Comparison of ENCODE assay signal across 1 cellular context in the genomic region with DNA sequence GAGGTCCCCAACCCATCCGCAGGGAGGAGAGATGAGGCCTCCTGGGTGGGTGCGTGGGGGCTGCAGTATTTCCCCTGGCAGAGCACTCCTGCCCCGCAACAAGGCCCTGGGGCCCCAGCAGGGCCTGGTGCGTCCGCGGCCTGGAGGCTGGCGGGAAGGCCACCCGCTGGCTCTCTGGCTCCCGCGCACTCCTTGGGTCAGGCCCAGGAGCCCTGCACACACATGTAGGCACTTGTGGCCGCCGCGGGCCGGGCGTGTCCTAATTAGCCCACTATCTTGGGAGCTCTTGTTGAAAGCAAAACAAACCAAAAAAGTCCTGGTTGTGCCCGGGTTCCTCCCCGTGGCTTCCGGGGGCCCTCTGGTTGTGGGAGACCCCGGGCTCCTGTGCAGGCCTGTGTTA.
TF ChIP-seq lines count a peak whose summit lies in the region.

No MANE protein-coding gene starts in this region.

TF ChIP-seq in HEK293, 187 proteins besides CTCF, POLR2A, EP300 and RAD21 (continued from another document):
- TF ChIP-seq KLF7 (tag by site-specific recombination; IDR thresholded peaks at IDR 0.05; ENCODE audit: borderline replicate concordance) (no peak), ZSCAN16 (tag by site-specific recombination; IDR thresholded peaks at IDR 0.05) (no peak), ZNF175 (tag by site-specific recombination; IDR thresholded peaks at IDR 0.05) (no peak), ZNF112 (tag by site-specific recombination; IDR thresholded peaks at IDR 0.05) (no peak), ZNF23 (tag by site-specific recombination; IDR thresholded peaks at IDR 0.05; ENCODE audit: borderline replicate concordance) (no peak), ZIC2 (tag by site-specific recombination; IDR thresholded peaks at IDR 0.05) (peak; percentile 88), ZNF292 (tag by site-specific recombination; IDR thresholded peaks at IDR 0.05; ENCODE audit: borderline replicate concordance, low read depth) (no peak), HOXD13 (CRISPR knock-in tag; IDR thresholded peaks at IDR 0.05; ENCODE audit: borderline replicate concordance) (no peak), ZNF658 (tag by site-specific recombination; IDR thresholded peaks at IDR 0.05) (no peak), ZNF423 (tag by site-specific recombination; IDR thresholded peaks at IDR 0.05) (0 out of 2 replicates have a peak, but pooled peaks have one; percentile 35), ZNF623 (tag by site-specific recombination; IDR thresholded peaks at IDR 0.05) (no peak), ZBTB17 (tag by site-specific recombination; IDR thresholded peaks at IDR 0.05) (no peak), GFI1B (tag by site-specific recombination; IDR thresholded peaks at IDR 0.05) (no peak), PRDM1 (tag by site-specific recombination; IDR thresholded peaks at IDR 0.05) (no peak), GLI4 (tag by site-specific recombination; IDR thresholded peaks at IDR 0.05) (no peak), BCL11B (tag by site-specific recombination; IDR thresholded peaks at IDR 0.05; ENCODE audit: low read depth) (no peak), ZNF404 (tag by site-specific recombination; IDR thresholded peaks at IDR 0.05) (no peak), ZNF140 (tag by site-specific recombination; IDR thresholded peaks at IDR 0.05) (no peak), OSR2 (tag by site-specific recombination; IDR thresholded peaks at IDR 0.05) (peak; percentile 79), ZSCAN30 (tag by site-specific recombination; IDR thresholded peaks at IDR 0.05) (no peak), ZNF202 (tag by site-specific recombination; IDR thresholded peaks at IDR 0.05; ENCODE audit: borderline replicate concordance) (no peak), ZNF544 (tag by site-specific recombination; IDR thresholded peaks at IDR 0.05) (no peak), YY2 (tag by site-specific recombination; IDR thresholded peaks at IDR 0.05) (no peak), ZNF521 (tag by site-specific recombination; IDR thresholded peaks at IDR 0.05) (no peak), KLF10 (tag by site-specific recombination; IDR thresholded peaks at IDR 0.05) (no peak), ZNF792 (tag by site-specific recombination; IDR thresholded peaks at IDR 0.05) (no peak), ZNF514 (tag by site-specific recombination; IDR thresholded peaks at IDR 0.05) (no peak)
- TF ChIP-seq, protein P1, sequence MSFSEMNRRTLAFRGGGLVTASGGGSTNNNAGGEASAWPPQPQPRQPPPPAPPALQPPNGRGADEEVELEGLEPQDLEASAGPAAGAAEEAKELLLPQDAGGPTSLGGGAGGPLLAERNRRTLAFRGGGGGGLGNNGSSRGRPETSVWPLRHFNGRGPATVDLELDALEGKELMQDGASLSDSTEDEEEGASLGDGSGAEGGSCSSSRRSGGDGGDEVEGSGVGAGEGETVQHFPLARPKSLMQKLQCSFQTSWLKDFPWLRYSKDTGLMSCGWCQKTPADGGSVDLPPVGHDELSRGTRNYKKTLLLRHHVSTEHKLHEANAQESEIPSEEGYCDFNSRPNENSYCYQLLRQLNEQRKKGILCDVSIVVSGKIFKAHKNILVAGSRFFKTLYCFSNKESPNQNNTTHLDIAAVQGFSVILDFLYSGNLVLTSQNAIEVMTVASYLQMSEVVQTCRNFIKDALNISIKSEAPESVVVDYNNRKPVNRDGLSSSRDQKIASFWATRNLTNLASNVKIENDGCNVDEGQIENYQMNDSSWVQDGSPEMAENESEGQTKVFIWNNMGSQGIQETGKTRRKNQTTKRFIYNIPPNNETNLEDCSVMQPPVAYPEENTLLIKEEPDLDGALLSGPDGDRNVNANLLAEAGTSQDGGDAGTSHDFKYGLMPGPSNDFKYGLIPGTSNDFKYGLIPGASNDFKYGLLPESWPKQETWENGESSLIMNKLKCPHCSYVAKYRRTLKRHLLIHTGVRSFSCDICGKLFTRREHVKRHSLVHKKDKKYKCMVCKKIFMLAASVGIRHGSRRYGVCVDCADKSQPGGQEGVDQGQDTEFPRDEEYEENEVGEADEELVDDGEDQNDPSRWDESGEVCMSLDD (tag by site-specific recombination; IDR thresholded peaks at IDR 0.05) = no peak
- TF ChIP-seq, protein P2, sequence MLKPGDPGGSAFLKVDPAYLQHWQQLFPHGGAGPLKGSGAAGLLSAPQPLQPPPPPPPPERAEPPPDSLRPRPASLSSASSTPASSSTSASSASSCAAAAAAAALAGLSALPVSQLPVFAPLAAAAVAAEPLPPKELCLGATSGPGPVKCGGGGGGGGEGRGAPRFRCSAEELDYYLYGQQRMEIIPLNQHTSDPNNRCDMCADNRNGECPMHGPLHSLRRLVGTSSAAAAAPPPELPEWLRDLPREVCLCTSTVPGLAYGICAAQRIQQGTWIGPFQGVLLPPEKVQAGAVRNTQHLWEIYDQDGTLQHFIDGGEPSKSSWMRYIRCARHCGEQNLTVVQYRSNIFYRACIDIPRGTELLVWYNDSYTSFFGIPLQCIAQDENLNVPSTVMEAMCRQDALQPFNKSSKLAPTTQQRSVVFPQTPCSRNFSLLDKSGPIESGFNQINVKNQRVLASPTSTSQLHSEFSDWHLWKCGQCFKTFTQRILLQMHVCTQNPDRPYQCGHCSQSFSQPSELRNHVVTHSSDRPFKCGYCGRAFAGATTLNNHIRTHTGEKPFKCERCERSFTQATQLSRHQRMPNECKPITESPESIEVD (tag by site-specific recombination; IDR thresholded peaks at IDR 0.05) = no peak
- TF ChIP-seq, protein P3, sequence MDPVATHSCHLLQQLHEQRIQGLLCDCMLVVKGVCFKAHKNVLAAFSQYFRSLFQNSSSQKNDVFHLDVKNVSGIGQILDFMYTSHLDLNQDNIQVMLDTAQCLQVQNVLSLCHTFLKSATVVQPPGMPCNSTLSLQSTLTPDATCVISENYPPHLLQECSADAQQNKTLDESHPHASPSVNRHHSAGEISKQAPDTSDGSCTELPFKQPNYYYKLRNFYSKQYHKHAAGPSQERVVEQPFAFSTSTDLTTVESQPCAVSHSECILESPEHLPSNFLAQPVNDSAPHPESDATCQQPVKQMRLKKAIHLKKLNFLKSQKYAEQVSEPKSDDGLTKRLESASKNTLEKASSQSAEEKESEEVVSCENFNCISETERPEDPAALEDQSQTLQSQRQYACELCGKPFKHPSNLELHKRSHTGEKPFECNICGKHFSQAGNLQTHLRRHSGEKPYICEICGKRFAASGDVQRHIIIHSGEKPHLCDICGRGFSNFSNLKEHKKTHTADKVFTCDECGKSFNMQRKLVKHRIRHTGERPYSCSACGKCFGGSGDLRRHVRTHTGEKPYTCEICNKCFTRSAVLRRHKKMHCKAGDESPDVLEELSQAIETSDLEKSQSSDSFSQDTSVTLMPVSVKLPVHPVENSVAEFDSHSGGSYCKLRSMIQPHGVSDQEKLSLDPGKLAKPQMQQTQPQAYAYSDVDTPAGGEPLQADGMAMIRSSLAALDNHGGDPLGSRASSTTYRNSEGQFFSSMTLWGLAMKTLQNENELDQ (tag by site-specific recombination; IDR thresholded peaks at IDR 0.05; ENCODE audit: low read depth) = no peak
- TF ChIP-seq, protein P4, sequence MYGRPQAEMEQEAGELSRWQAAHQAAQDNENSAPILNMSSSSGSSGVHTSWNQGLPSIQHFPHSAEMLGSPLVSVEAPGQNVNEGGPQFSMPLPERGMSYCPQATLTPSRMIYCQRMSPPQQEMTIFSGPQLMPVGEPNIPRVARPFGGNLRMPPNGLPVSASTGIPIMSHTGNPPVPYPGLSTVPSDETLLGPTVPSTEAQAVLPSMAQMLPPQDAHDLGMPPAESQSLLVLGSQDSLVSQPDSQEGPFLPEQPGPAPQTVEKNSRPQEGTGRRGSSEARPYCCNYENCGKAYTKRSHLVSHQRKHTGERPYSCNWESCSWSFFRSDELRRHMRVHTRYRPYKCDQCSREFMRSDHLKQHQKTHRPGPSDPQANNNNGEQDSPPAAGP (tag by site-specific recombination; IDR thresholded peaks at IDR 0.05) = peak; percentile 23; the same call in 1 of the 2 replicates
- TF ChIP-seq, protein P5, sequence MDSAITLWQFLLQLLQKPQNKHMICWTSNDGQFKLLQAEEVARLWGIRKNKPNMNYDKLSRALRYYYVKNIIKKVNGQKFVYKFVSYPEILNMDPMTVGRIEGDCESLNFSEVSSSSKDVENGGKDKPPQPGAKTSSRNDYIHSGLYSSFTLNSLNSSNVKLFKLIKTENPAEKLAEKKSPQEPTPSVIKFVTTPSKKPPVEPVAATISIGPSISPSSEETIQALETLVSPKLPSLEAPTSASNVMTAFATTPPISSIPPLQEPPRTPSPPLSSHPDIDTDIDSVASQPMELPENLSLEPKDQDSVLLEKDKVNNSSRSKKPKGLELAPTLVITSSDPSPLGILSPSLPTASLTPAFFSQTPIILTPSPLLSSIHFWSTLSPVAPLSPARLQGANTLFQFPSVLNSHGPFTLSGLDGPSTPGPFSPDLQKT (IDR thresholded peaks at IDR 0.05; ENCODE audit: borderline replicate concordance, low read depth, low read length) = no peak
- TF ChIP-seq, protein P6, sequence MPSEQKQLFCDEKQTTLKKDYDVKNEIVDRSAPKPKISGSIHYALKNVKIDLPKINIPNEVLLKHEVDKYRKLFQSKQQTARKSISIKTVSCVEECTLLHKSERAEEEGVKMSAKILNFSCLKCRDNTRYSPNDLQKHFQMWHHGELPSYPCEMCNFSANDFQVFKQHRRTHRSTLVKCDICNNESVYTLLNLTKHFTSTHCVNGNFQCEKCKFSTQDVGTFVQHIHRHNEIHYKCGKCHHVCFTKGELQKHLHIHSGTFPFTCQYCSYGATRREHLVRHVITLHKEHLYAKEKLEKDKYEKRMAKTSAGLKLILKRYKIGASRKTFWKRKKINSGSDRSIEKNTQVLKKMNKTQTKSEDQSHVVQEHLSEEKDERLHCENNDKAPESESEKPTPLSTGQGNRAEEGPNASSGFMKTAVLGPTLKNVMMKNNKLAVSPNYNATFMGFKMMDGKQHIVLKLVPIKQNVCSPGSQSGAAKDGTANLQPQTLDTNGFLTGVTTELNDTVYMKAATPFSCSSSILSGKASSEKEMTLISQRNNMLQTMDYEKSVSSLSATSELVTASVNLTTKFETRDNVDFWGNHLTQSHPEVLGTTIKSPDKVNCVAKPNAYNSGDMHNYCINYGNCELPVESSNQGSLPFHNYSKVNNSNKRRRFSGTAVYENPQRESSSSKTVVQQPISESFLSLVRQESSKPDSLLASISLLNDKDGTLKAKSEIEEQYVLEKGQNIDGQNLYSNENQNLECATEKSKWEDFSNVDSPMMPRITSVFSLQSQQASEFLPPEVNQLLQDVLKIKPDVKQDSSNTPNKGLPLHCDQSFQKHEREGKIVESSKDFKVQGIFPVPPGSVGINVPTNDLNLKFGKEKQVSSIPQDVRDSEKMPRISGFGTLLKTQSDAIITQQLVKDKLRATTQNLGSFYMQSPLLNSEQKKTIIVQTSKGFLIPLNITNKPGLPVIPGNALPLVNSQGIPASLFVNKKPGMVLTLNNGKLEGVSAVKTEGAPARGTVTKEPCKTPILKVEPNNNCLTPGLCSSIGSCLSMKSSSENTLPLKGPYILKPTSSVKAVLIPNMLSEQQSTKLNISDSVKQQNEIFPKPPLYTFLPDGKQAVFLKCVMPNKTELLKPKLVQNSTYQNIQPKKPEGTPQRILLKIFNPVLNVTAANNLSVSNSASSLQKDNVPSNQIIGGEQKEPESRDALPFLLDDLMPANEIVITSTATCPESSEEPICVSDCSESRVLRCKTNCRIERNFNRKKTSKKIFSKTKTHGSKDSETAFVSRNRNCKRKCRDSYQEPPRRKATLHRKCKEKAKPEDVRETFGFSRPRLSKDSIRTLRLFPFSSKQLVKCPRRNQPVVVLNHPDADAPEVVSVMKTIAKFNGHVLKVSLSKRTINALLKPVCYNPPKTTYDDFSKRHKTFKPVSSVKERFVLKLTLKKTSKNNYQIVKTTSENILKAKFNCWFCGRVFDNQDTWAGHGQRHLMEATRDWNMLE (tag by site-specific recombination; conservative IDR thresholded peaks at IDR 0.05; ENCODE audit: low read depth) = no peak
- TF ChIP-seq, protein P7, sequence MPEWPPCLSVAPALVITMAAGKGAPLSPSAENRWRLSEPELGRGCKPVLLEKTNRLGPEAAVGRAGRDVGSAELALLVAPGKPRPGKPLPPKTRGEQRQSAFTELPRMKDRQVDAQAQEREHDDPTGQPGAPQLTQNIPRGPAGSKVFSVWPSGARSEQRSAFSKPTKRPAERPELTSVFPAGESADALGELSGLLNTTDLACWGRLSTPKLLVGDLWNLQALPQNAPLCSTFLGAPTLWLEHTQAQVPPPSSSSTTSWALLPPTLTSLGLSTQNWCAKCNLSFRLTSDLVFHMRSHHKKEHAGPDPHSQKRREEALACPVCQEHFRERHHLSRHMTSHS (tag by site-specific recombination; IDR thresholded peaks at IDR 0.05) = no peak
- TF ChIP-seq, protein P8, sequence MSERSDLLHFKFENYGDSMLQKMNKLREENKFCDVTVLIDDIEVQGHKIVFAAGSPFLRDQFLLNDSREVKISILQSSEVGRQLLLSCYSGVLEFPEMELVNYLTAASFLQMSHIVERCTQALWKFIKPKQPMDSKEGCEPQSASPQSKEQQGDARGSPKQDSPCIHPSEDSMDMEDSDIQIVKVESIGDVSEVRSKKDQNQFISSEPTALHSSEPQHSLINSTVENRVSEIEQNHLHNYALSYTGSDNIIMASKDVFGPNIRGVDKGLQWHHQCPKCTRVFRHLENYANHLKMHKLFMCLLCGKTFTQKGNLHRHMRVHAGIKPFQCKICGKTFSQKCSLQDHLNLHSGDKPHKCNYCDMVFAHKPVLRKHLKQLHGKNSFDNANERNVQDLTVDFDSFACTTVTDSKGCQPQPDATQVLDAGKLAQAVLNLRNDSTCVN (tag by site-specific recombination; optimal IDR thresholded peaks at IDR 0.05) = no peak
- TF ChIP-seq, protein P9, sequence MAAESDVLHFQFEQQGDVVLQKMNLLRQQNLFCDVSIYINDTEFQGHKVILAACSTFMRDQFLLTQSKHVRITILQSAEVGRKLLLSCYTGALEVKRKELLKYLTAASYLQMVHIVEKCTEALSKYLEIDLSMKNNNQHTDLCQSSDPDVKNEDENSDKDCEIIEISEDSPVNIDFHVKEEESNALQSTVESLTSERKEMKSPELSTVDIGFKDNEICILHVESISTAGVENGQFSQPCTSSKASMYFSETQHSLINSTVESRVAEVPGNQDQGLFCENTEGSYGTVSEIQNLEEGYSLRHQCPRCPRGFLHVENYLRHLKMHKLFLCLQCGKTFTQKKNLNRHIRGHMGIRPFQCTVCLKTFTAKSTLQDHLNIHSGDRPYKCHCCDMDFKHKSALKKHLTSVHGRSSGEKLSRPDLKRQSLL (tag by site-specific recombination; IDR thresholded peaks at IDR 0.05) = peak; percentile 79; the same call in 1 of the 2 replicates
TF ChIP-seq in HEK293: peak in this region for 11.
